ENCODE assay signal across 9 cellular contexts in genomic region chr3:9361691-9362388, GRCh38. TPM values are rescaled to one million over a fixed set of nuclear protein-coding genes. Genes with fewer than 3 reads are reported as not detected.
A peak's percentile ranks its signal among the peaks of the same experiment; 100 is the strongest.
DNase-seq lines count a peak whose midpoint lies in the region; ATAC-seq and TF ChIP-seq lines count a peak whose summit lies in the region.
"Had no signal": no experiment of that assay in that cellular context is flagged by ENCODE, and none has a peak within 500 bp of the region (broad histone marks: within the 10 kb centered on the region; RNA-seq: fewer than 3 reads in every experiment).

No MANE protein-coding gene starts in this region.

- ATAC-seq in heart right ventricle (no peak), Right ventricle myocardium inferior (no peak)

- H3K9me3 Mint-ChIP-seq in activated CD4-positive, alpha-beta memory T cell treated with anti-CD3 and anti-CD28 coated beads for 36 hours: no peaks in the 10 kb centered on the region
- H3K9me3 Mint-ChIP-seq in type B pancreatic cell: no peaks in the 10 kb centered on the region

- H3K36me3 ChIP-seq in heart right ventricle (peaks cover 0 to 26% (median 15%) of the 10 kb centered on the region in 9 donors), iPS-18a (ENCODE audit: control insufficient read depth, low read depth, low read length) (peaks cover 21% of the 10 kb centered on the region)

- no peak overlapping the region for H3K27ac Mint-ChIP-seq in activated CD4-positive, alpha-beta memory T cell treated with anti-CD3 and anti-CD28 coated beads for 36 hours
- H3K27ac Mint-ChIP-seq in type B pancreatic cell: peak overlapping the region; percentile 80

- H3K27ac ChIP-seq in heart right ventricle (peak overlapping the region in 3 of 10 donors; percentile 83 to 95 (median 88)), iPS-18a (ENCODE audit: low read length) (no peak overlapping the region)

- POLR2A ChIA-PET in activated CD4-positive, alpha-beta memory T cell treated with anti-CD3 and anti-CD28 coated beads for 36 hours (lab: Charles Lee): interaction anchor here (0.6 to 3.8 kb wide), 7 partner anchors 27 to 544 kb away, joined by 3 to 72 read pairs (median 4); partner anchors contain the start of genes OGG1, RAD18 and SETD5

- H3K4me1 ChIP-seq in heart right ventricle: peaks cover 0 to 31% (median 19%) of the 10 kb centered on the region in 9 donors
- H3K4me1 ChIP-seq in iPS-18a (ENCODE audit: control insufficient read depth, low read depth, low read length): no peaks in the 10 kb centered on the region

- peaks cover 21% of the 10 kb centered on the region for H3K4me1 Mint-ChIP-seq in activated CD4-positive, alpha-beta memory T cell treated with anti-CD3 and anti-CD28 coated beads for 36 hours (ENCODE audit: low read depth)
- H3K4me1 Mint-ChIP-seq in type B pancreatic cell (ENCODE audit: unreplicated experiment): peaks cover 19% of the 10 kb centered on the region

- no peaks in the 10 kb centered on the region for H3K27me3 ChIP-seq in heart right ventricle
- H3K27me3 ChIP-seq in iPS-18a (ENCODE audit: control insufficient read depth, insufficient read depth, low read length): no peaks in the 10 kb centered on the region

- no peaks in the 10 kb centered on the region for H3K27me3 Mint-ChIP-seq in activated CD4-positive, alpha-beta memory T cell treated with anti-CD3 and anti-CD28 coated beads for 36 hours
- H3K27me3 Mint-ChIP-seq in type B pancreatic cell: no peaks in the 10 kb centered on the region

- H3K4me3 ChIP-seq in heart right ventricle (peak overlapping the region in 9 of 10 donors; percentile 40 to 90 (median 72)), iPS-18a (ENCODE audit: low read length) (peak overlapping the region; percentile 96)

- CTCF ChIA-PET in activated CD4-positive, alpha-beta memory T cell treated with anti-CD3 and anti-CD28 coated beads for 36 hours (lab: Charles Lee): interaction anchor here (0.7 to 3.4 kb wide), 4 partner anchors 9 to 390 kb away, joined by 3 to 43 read pairs (median 4); no protein-coding TSS in a partner anchor

- TF ChIP-seq CTCF in heart right ventricle (IDR thresholded peaks at IDR 0.05): no peak
- TF ChIP-seq CTCF in type B pancreatic cell (conservative IDR thresholded peaks at IDR 0.05): no peak

- H3K36me3 Mint-ChIP-seq in activated CD4-positive, alpha-beta memory T cell treated with anti-CD3 and anti-CD28 coated beads for 36 hours: peaks cover 29% of the 10 kb centered on the region
- peaks cover 13% of the 10 kb centered on the region for H3K36me3 Mint-ChIP-seq in type B pancreatic cell

- H3K9me3 ChIP-seq in heart right ventricle: no peaks in the 10 kb centered on the region
- H3K9me3 ChIP-seq in iPS-18a (ENCODE audit: control insufficient read depth, low read depth, low read length): no peaks in the 10 kb centered on the region

- DNase-seq in heart right ventricle: no peak
- DNase-seq in Right ventricle myocardium inferior (ENCODE audit: missing footprints): no peak
- DNase-seq in activated CD4-positive, alpha-beta memory T cell treated with anti-CD3 and anti-CD28 coated beads for 36 hours: no peak
- no peak for DNase-seq in type B pancreatic cell (ENCODE audit: extremely low spot score, unreplicated experiment)
- no peak for DNase-seq in posterior vena cava (ENCODE audit: low spot score)
- DNase-seq in mucosa of gallbladder (ENCODE audit: low spot score): no peak
- no peak for DNase-seq in SHP77 (lab: John Stamatoyannopoulos, UW)
- DNase-seq: kidney had no signal

- intact Hi-C loops in heart right ventricle (cut with DNase I) (loop anchor here in 5 of 10 donors (2.0 to 5.0 kb wide), 5 partner anchors 35 to 75 kb away; partner anchors contain the start of gene SETD5 (in 4 of the 5)), Right ventricle myocardium inferior (cut with DNase I) (loop anchor here (2.0 kb wide), 1 partner anchor 35 kb away; the partner anchor contains the start of gene SETD5), posterior vena cava (cut with DNase I) (no loop called here)
- intact Hi-C loops in activated CD4-positive, alpha-beta memory T cell treated with anti-CD3 and anti-CD28 coated beads for 36 hours (cut with micrococcal nuclease): loop anchor here (2.0 kb wide), 1 partner anchor 369 kb away; the partner anchor contains the start of gene BRPF1

- H3K4me3 Mint-ChIP-seq in activated CD4-positive, alpha-beta memory T cell treated with anti-CD3 and anti-CD28 coated beads for 36 hours: peak overlapping the region; percentile 95
- H3K4me3 Mint-ChIP-seq in type B pancreatic cell: peak overlapping the region; percentile 95

- peak overlapping the region; percentile 95 for H3K9ac ChIP-seq in iPS-18a (ENCODE audit: low read length)

- 54 to 59% methylated on average over 5 of the region's 5 CpGs for WGBS in heart right ventricle, 2 donors

RNA-seq across cellular contexts. Expression of gene THUMPD3, which starts 1.0 kb away (rescaled TPM):
- total RNA-seq in heart right ventricle (10 to 100 TPM; 40.3 to 72.1 (median 52.5) TPM), Right ventricle myocardium inferior (48.3 TPM), type B pancreatic cell (ENCODE audit: low replicate concordance) (56.8 and 59.2 TPM in 2 replicates), posterior vena cava (10 to 100 TPM; 28.3 to 39.9 TPM), mucosa of gallbladder (43.4 TPM)
- polyA plus RNA-seq in heart right ventricle: 10 to 100 TPM; 40.7 to 57.4 TPM
- total RNA-seq in activated CD4-positive, alpha-beta memory T cell treated with anti-CD3 and anti-CD28 coated beads for 36 hours: 10 to 100 TPM; 55.8 to 60.6 TPM

RNA-seq across cellular contexts. Expression of gene SETD5, which starts 35.6 kb away (rescaled TPM):
- 10 to 100 TPM; 45.0 to 64.7 (median 57.5) TPM for total RNA-seq in heart right ventricle
- polyA plus RNA-seq in heart right ventricle: 10 to 100 TPM; 10.8 to 42.7 TPM
- 51.6 TPM for total RNA-seq in Right ventricle myocardium inferior
- total RNA-seq in activated CD4-positive, alpha-beta memory T cell treated with anti-CD3 and anti-CD28 coated beads for 36 hours: 100 to 1,000 TPM in 1 of 2 experiments, 10 to 100 TPM in 1; 98.0 to 103 TPM
- 153 and 192 TPM in 2 replicates for total RNA-seq in type B pancreatic cell (ENCODE audit: low replicate concordance)
- total RNA-seq in posterior vena cava: 100 to 1,000 TPM in 1 of 2 donors, 10 to 100 TPM in 1; 95.7 to 101 TPM
- total RNA-seq in mucosa of gallbladder: 94.3 TPM

Comparison
In these comparisons a context has a peak if more than half of its experiments do, and no peak if none do; other contexts are left out.
1. intact Hi-C loops: an anchor here in Right ventricle myocardium inferior (2.0 kb wide) and activated CD4-positive, alpha-beta memory T cell treated with anti-CD3 and anti-CD28 coated beads for 36 hours (2.0 kb wide); none called in posterior vena cava.